ENCODE assay signal across 1 cellular context in the genomic region with DNA sequence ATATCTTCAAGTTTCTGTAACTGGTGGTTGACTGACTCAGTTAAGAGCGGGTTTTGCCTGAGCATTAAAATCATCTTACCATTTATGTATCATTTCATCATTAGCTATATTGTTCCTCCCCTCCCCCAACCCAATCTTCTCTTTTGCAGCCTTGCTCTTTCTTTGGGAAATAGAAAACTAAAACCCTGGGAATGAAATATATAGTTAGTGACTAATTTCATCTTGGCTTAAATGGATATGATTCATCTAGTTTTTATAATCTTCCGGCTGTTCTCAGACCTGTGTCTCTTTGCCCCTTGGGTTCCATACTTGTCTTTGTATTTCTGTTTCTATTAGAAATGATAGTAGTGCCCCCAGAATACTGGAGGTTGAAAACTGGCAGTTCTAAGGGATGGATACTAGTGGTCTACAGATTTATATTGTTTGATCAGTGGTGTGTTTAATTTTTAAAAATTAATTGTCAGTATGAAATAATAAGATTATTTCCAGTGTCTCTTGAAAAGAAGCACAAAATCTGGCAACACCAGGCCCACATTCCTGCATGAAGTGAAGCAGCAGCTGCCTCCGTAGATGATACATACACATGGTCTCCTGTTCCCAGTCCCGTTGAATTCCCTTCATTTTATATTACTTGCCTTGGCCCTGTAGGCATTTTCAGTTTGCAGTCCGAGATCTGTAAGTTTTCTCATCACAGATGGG.
TF ChIP-seq lines count a peak whose summit lies in the region.

No MANE protein-coding gene starts in this region.

TF ChIP-seq in SK-N-SH, 30 proteins besides CTCF, POLR2A, EP300 and RAD21 (continued from another document):
- TF ChIP-seq, protein P1, sequence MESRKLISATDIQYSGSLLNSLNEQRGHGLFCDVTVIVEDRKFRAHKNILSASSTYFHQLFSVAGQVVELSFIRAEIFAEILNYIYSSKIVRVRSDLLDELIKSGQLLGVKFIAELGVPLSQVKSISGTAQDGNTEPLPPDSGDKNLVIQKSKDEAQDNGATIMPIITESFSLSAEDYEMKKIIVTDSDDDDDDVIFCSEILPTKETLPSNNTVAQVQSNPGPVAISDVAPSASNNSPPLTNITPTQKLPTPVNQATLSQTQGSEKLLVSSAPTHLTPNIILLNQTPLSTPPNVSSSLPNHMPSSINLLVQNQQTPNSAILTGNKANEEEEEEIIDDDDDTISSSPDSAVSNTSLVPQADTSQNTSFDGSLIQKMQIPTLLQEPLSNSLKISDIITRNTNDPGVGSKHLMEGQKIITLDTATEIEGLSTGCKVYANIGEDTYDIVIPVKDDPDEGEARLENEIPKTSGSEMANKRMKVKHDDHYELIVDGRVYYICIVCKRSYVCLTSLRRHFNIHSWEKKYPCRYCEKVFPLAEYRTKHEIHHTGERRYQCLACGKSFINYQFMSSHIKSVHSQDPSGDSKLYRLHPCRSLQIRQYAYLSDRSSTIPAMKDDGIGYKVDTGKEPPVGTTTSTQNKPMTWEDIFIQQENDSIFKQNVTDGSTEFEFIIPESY (IDR thresholded peaks at IDR 0.05; ENCODE audit: borderline replicate concordance, low read depth), result no peak
- TF ChIP-seq, protein P2, sequence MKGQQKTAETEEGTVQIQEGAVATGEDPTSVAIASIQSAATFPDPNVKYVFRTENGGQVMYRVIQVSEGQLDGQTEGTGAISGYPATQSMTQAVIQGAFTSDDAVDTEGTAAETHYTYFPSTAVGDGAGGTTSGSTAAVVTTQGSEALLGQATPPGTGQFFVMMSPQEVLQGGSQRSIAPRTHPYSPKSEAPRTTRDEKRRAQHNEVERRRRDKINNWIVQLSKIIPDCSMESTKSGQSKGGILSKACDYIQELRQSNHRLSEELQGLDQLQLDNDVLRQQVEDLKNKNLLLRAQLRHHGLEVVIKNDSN (IDR thresholded peaks at IDR 0.05; ENCODE audit: borderline replicate concordance, low read depth), result no peak
- TF ChIP-seq YY1 (IDR thresholded peaks at IDR 0.05; ENCODE audit: low read depth) (peak; percentile 55; the same call in 1 of the 2 replicates), POLR2AphosphoS5 (IDR thresholded peaks at IDR 0.05; ENCODE audit: low read depth, low read length) (no peak), ELF1 (IDR thresholded peaks at IDR 0.05) (no peak), GATA2 (CRISPR knock-in tag; IDR thresholded peaks at IDR 0.05) (no peak), RFX5 (IDR thresholded peaks at IDR 0.05; ENCODE audit: low read length) (no peak), JUND (IDR thresholded peaks at IDR 0.05) (peak; percentile 51), MEF2A (IDR thresholded peaks at IDR 0.05; ENCODE audit: borderline replicate concordance, low read depth) (no peak), FOSL2 (IDR thresholded peaks at IDR 0.05; ENCODE audit: borderline replicate concordance, low read depth) (peak; percentile 58; the same call in 1 of the 2 replicates), NFIC (IDR thresholded peaks at IDR 0.05; ENCODE audit: borderline replicate concordance) (0 out of 2 replicates have a peak, but pooled peaks have one; percentile 20), CHD2 (IDR thresholded peaks at IDR 0.05; ENCODE audit: low read length, partially characterized antibody) (no peak)
- TF ChIP-seq, protein P3, sequence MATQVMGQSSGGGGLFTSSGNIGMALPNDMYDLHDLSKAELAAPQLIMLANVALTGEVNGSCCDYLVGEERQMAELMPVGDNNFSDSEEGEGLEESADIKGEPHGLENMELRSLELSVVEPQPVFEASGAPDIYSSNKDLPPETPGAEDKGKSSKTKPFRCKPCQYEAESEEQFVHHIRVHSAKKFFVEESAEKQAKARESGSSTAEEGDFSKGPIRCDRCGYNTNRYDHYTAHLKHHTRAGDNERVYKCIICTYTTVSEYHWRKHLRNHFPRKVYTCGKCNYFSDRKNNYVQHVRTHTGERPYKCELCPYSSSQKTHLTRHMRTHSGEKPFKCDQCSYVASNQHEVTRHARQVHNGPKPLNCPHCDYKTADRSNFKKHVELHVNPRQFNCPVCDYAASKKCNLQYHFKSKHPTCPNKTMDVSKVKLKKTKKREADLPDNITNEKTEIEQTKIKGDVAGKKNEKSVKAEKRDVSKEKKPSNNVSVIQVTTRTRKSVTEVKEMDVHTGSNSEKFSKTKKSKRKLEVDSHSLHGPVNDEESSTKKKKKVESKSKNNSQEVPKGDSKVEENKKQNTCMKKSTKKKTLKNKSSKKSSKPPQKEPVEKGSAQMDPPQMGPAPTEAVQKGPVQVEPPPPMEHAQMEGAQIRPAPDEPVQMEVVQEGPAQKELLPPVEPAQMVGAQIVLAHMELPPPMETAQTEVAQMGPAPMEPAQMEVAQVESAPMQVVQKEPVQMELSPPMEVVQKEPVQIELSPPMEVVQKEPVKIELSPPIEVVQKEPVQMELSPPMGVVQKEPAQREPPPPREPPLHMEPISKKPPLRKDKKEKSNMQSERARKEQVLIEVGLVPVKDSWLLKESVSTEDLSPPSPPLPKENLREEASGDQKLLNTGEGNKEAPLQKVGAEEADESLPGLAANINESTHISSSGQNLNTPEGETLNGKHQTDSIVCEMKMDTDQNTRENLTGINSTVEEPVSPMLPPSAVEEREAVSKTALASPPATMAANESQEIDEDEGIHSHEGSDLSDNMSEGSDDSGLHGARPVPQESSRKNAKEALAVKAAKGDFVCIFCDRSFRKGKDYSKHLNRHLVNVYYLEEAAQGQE (IDR thresholded peaks at IDR 0.05; ENCODE audit: low read depth, low read length), result no peak
